19 cellular contexts compared by ENCODE assay signal in the genomic region with DNA sequence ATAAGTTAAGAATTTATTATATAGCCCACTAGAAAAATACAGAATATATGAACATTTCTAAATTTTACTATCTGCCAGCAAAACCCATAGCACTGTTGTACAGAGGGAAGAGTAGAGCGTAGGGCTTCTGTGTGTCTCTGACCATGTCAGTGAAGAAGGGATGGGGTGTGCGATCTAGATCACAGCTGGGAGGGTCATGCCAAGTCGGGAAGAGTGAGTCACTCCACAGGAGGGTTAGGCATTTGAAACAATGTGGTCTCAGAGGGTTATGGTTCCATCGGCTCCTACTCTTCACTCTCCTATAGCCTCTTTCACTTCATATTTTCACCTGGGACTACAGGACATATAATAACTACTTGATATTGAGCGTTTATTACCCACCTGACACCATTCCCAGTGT.
DNase-seq lines count a peak whose midpoint lies in the region; ATAC-seq, FAIRE-seq and TF ChIP-seq lines count a peak whose summit lies in the region.
"Had no signal": no experiment of that assay in that cellular context is flagged by ENCODE, and none has a peak within 500 bp of the region (broad histone marks: within the 10 kb centered on the region; RNA-seq: fewer than 3 reads in every experiment).

No MANE protein-coding gene starts in this region.

- DNase-seq in A172 (ENCODE audit: low spot score), result peak; percentile 47
- no peak for DNase-seq in HCT116 (ENCODE audit: low read depth, low spot score)
- peak; percentile 67 for DNase-seq in astrocyte (ENCODE audit: low read depth)
- DNase-seq in glomerular visceral epithelial cell (ENCODE audit: extremely low spot score), result peak; percentile 39
- DNase-seq in stimulated activated CD8-positive, alpha-beta memory T cell treated with anti-CD3 and anti-CD28 coated beads, Interleukin-4, amount 100 ng/mL, for 48 hours, result no peak
- no peak for DNase-seq in globus pallidus (ENCODE audit: low spot score)
- no peak for DNase-seq in islet precursor cell
- DNase-seq in NCI-H146 (lab: John Stamatoyannopoulos, UW), result no peak
- DNase-seq: activated gamma-delta T cell; CD8-positive, alpha-beta T cell; NCI-H2029 treated with DMSO at 0.1 percent for 48 hours; NCI-H526; stomach; T-helper 9 cell had no signal

- RAD21 ChIA-PET in HCT116 (lab: Charles Lee; ENCODE audit: low non-redundant PET in 1 of 2, low total read pairs in 2 of 2, uncharacterized antibody in 2 of 2, unreplicated experiment in 2 of 2), result no interaction called here

- TF ChIP-seq CTCF in HCT116 (IDR thresholded peaks at IDR 0.05 in 2 of 3, conservative IDR thresholded peaks at IDR 0.05 in 1 of 3; ENCODE audit: borderline replicate concordance in 1 of 3, insufficient read depth in 1 of 3, low read depth in 2 of 3, low read length in 2 of 3) (no peak), astrocyte (IDR thresholded peaks at IDR 0.05; ENCODE audit: insufficient read depth, low read depth, low read length) (no peak)

- H2AFZ ChIP-seq in HCT116 (ENCODE audit: low read depth, low read length, poor library complexity, severe bottlenecking) (no peak overlapping the region), astrocyte (ENCODE audit: low read depth, low read length) (no peak overlapping the region)
- H2AFZ ChIP-seq: neural progenitor cell had no signal

- no peak for TF ChIP-seq POLR2A in HCT116 (IDR thresholded peaks at IDR 0.05; ENCODE audit: borderline replicate concordance, extremely low read depth, insufficient read depth, insufficient read length)

- H3K9ac ChIP-seq in HCT116 (ENCODE audit: low read length) (no peak overlapping the region), astrocyte (ENCODE audit: low read length) (no peak overlapping the region)
- H3K9ac ChIP-seq: neural progenitor cell had no signal

- no peak overlapping the region for H3K4me3 Mint-ChIP-seq in astrocyte (ENCODE audit: unreplicated experiment)
- H3K4me3 Mint-ChIP-seq: CD8-positive, alpha-beta T cell; mesothelial cell of epicardium; neural progenitor cell had no signal

- no peak for TF ChIP-seq RAD21 in HCT116 (IDR thresholded peaks at IDR 0.05; ENCODE audit: low read depth)

- H3K9me3 ChIP-seq in HCT116 (ENCODE audit: control insufficient read depth in 1 of 2, insufficient read depth in 1 of 2, low read depth in 1 of 2, low read length in 2 of 2) (no peaks in the 10 kb centered on the region), astrocyte (ENCODE audit: insufficient read depth, low read depth, low read length) (no peaks in the 10 kb centered on the region)
- H3K9me3 ChIP-seq: stomach had no signal

- no peaks in the 10 kb centered on the region for H3K9me2 ChIP-seq in HCT116 (ENCODE audit: insufficient read depth)

- peak; percentile 32 for FAIRE-seq in astrocyte (lab: Jason Lieb, UNC)
- FAIRE-seq: colon, islet of Langerhans had no signal

- peak overlapping the region; percentile 5 for H3K27ac Mint-ChIP-seq in astrocyte (ENCODE audit: unreplicated experiment)
- H3K27ac Mint-ChIP-seq: CD8-positive, alpha-beta T cell; mesothelial cell of epicardium; neural progenitor cell had no signal

- H3K79me2 ChIP-seq in HCT116 (ENCODE audit: insufficient read depth, low read length) (no peaks in the 10 kb centered on the region), astrocyte (ENCODE audit: insufficient read depth, low read length) (no peaks in the 10 kb centered on the region)

- CTCF ChIA-PET in HCT116 (lab: Charles Lee), result no interaction called here

- POLR2A ChIA-PET in HCT116 (lab: Charles Lee), result no interaction called here

- H3K4me2 ChIP-seq in HCT116 (ENCODE audit: low read length) (0 out of 2 replicates have a peak overlapping the region, but pooled peaks have one; percentile 0), astrocyte (ENCODE audit: low read length) (peak overlapping the region; percentile 3)
- H3K4me2 ChIP-seq: neural progenitor cell had no signal

- H3K27me3 Mint-ChIP-seq in astrocyte (ENCODE audit: low read depth, unreplicated experiment), result no peaks in the 10 kb centered on the region

- peaks cover 27% of the 10 kb centered on the region for H3K4me1 Mint-ChIP-seq in astrocyte (ENCODE audit: low read depth, unreplicated experiment)

- no peaks in the 10 kb centered on the region for H3K36me3 Mint-ChIP-seq in astrocyte (ENCODE audit: low read depth, unreplicated experiment)
- H3K36me3 Mint-ChIP-seq: CD8-positive, alpha-beta T cell; mesothelial cell of epicardium; neural progenitor cell had no signal

- H3K36me3 ChIP-seq in HCT116 (ENCODE audit: control insufficient read depth in 1 of 2, insufficient read depth in 2 of 2, low read length in 2 of 2) (no peaks in the 10 kb centered on the region), astrocyte (ENCODE audit: insufficient read depth, low read length) (no peaks in the 10 kb centered on the region)
- H3K36me3 ChIP-seq: neural progenitor cell, stomach had no signal

- no TSS peak for BruUV-seq in HCT116 (replicated peaks; lab: Mats Ljungman, UMichigan)

- H3K4me1 ChIP-seq in HCT116 (ENCODE audit: control insufficient read depth in 1 of 2, insufficient read depth in 2 of 2, low read length in 2 of 2) (peaks cover 0 to 11% of the 10 kb centered on the region in 2 experiments; a peak in 1 of 4 replicates), astrocyte (ENCODE audit: insufficient read depth, low read length) (no peaks in the 10 kb centered on the region)
- H3K4me1 ChIP-seq: stomach had no signal

- H4K20me1 ChIP-seq in HCT116 (ENCODE audit: insufficient read depth) (no peaks in the 10 kb centered on the region), astrocyte (ENCODE audit: insufficient read depth, low read length) (no peaks in the 10 kb centered on the region)

- H3K4me3 ChIP-seq in HCT116 (replicated peaks in 1 of 2; ENCODE audit: low read depth in 1 of 2, low read length in 2 of 2), result no peak overlapping the region
- H3K4me3 ChIP-seq in astrocyte (ENCODE audit: insufficient read depth, low read depth, low read length), result no peak overlapping the region
- H3K4me3 ChIP-seq: neural progenitor cell, SK-N-MC, stomach had no signal

- H3K27me3 ChIP-seq in HCT116 (ENCODE audit: insufficient read depth, low read length) (no peaks in the 10 kb centered on the region), astrocyte (ENCODE audit: insufficient read depth, low read length) (no peaks in the 10 kb centered on the region)
- H3K27me3 ChIP-seq: neural progenitor cell, stomach had no signal

- intact Hi-C loops in HCT116 (cut with micrococcal nuclease), result no loop called here

- H3K27ac ChIP-seq in HCT116 (ENCODE audit: low read depth, low read length) (no peak overlapping the region), astrocyte (ENCODE audit: low read depth, low read length) (no peak overlapping the region)
- H3K27ac ChIP-seq: neural progenitor cell, SK-N-MC, stomach had no signal

- no peaks in the 10 kb centered on the region for H3K9me3 Mint-ChIP-seq in astrocyte (ENCODE audit: unreplicated experiment)
- H3K9me3 Mint-ChIP-seq: CD8-positive, alpha-beta T cell; mesothelial cell of epicardium had no signal

- ATAC-seq in HCT116, result peak; percentile 55
- ATAC-seq: CD8-positive, alpha-beta T cell had no signal

TF ChIP-seq in HCT116, 20 proteins besides CTCF, POLR2A, EP300 and RAD21:
- TF ChIP-seq ZNF274 (IDR thresholded peaks at IDR 0.05; ENCODE audit: low read depth, low read length) (no peak), SIN3A (IDR thresholded peaks at IDR 0.05; ENCODE audit: low read depth) (no peak), SRF (IDR thresholded peaks at IDR 0.05; ENCODE audit: low read depth) (no peak), JUND (IDR thresholded peaks at IDR 0.05) (0 out of 2 replicates have a peak, but pooled peaks have one; percentile 16), SP1 (IDR thresholded peaks at IDR 0.05; ENCODE audit: low read depth) (no peak), CBX3 (IDR thresholded peaks at IDR 0.05; ENCODE audit: low read depth) (no peak), POLR2AphosphoS5 (IDR thresholded peaks at IDR 0.05; ENCODE audit: low read depth, low read length) (no peak), ZFX (IDR thresholded peaks at IDR 0.05) (no peak), EZH2 (IDR thresholded peaks at IDR 0.05) (no peak), FOSL1 (IDR thresholded peaks at IDR 0.05; ENCODE audit: low read depth) (0 out of 2 replicates have a peak, but pooled peaks have one; percentile 14)
- TF ChIP-seq, protein P1, sequence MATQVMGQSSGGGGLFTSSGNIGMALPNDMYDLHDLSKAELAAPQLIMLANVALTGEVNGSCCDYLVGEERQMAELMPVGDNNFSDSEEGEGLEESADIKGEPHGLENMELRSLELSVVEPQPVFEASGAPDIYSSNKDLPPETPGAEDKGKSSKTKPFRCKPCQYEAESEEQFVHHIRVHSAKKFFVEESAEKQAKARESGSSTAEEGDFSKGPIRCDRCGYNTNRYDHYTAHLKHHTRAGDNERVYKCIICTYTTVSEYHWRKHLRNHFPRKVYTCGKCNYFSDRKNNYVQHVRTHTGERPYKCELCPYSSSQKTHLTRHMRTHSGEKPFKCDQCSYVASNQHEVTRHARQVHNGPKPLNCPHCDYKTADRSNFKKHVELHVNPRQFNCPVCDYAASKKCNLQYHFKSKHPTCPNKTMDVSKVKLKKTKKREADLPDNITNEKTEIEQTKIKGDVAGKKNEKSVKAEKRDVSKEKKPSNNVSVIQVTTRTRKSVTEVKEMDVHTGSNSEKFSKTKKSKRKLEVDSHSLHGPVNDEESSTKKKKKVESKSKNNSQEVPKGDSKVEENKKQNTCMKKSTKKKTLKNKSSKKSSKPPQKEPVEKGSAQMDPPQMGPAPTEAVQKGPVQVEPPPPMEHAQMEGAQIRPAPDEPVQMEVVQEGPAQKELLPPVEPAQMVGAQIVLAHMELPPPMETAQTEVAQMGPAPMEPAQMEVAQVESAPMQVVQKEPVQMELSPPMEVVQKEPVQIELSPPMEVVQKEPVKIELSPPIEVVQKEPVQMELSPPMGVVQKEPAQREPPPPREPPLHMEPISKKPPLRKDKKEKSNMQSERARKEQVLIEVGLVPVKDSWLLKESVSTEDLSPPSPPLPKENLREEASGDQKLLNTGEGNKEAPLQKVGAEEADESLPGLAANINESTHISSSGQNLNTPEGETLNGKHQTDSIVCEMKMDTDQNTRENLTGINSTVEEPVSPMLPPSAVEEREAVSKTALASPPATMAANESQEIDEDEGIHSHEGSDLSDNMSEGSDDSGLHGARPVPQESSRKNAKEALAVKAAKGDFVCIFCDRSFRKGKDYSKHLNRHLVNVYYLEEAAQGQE (IDR thresholded peaks at IDR 0.05; ENCODE audit: low read depth), result no peak

Comparison
In these comparisons a context has a peak if more than half of its experiments do, and no peak if none do; other contexts are left out.
1. DNase-seq: peak in A172 (single experiment), astrocyte (single experiment) and glomerular visceral epithelial cell (single experiment); none in HCT116 (single experiment), stimulated activated CD8-positive, alpha-beta memory T cell treated with anti-CD3 and anti-CD28 coated beads, Interleukin-4, amount 100 ng/mL, for 48 hours (single experiment), globus pallidus (single experiment), islet precursor cell (single experiment) and NCI-H146 (single experiment).